ENCODE assay signal across 8 cellular contexts in genomic region chr17:45293413-45294211, GRCh38. TPM values are rescaled to one million over a fixed set of nuclear protein-coding genes. Genes with fewer than 3 reads are reported as not detected.
DNase-seq lines count a peak whose midpoint lies in the region; ATAC-seq, FAIRE-seq and TF ChIP-seq lines count a peak whose summit lies in the region.

No MANE protein-coding gene starts in this region.

- DNase-seq in activated effector memory CD4-positive, alpha-beta T cell treated with anti-CD3 and anti-CD28 coated beads, Interleukin-2, amount 50 U/mL, for 16 hours = peak; percentile 68
- DNase-seq in activated effector memory CD4-positive, alpha-beta T cell treated with Interleukin-2 at 50 U/mL for 16 hours = no peak
- DNase-seq in RKO (ENCODE audit: low spot score) = peak; percentile 82
- DNase-seq in HepG2 (ENCODE audit: low spot score) = peak; percentile 58
- no peak for DNase-seq in stimulated activated naive CD8-positive, alpha-beta T cell treated with anti-CD3 and anti-CD28 coated beads, Interleukin-15, amount 100 ng/mL, for 72 hours
- DNase-seq in NCI-H2029 treated with DMSO at 0.1 percent for 48 hours (lab: John Stamatoyannopoulos, UW) = no peak
- no peak for DNase-seq in NCI-H128 (lab: John Stamatoyannopoulos, UW; ENCODE audit: unreplicated experiment)

- peak; percentile 65 for ATAC-seq in HepG2
- peak; percentile 64 for ATAC-seq in stimulated activated naive CD8-positive, alpha-beta T cell treated with anti-CD3 and anti-CD28 coated beads, Interleukin-15, amount 100 ng/mL, for 72 hours

- H3K27me3 ChIP-seq in HepG2 (ENCODE audit: control insufficient read depth in 1 of 2, insufficient read depth in 2 of 2, low read length in 2 of 2) = no peaks in the 10 kb centered on the region

- peak overlapping the region; percentile 38 for H3K4me2 ChIP-seq in HepG2 (ENCODE audit: low read depth, low read length)

- no peak overlapping the region for H3K4me3 ChIP-seq in HepG2 (replicated peaks in 1 of 3; ENCODE audit: insufficient read depth in 1 of 3, low read depth in 2 of 3, low read length in 3 of 3)

- H3K4me3 Mint-ChIP-seq in stimulated activated naive CD8-positive, alpha-beta T cell treated with anti-CD3 and anti-CD28 coated beads, Interleukin-15, amount 100 ng/mL, for 72 hours = no peak overlapping the region

- TF ChIP-seq POLR2A in HepG2 (IDR thresholded peaks at IDR 0.05; ENCODE audit: insufficient read depth in 1 of 2, low read depth in 2 of 2, low read length in 2 of 2) = no peak

- no peaks in the 10 kb centered on the region for H3K27me3 Mint-ChIP-seq in stimulated activated naive CD8-positive, alpha-beta T cell treated with anti-CD3 and anti-CD28 coated beads, Interleukin-15, amount 100 ng/mL, for 72 hours

- intact Hi-C loops in HepG2 (cut with micrococcal nuclease; ENCODE audit: unreplicated experiment) = no loop called here

- peaks cover 4 to 18% of the 10 kb centered on the region in 2 experiments for H3K36me3 ChIP-seq in HepG2 (replicated peaks in 1 of 2; ENCODE audit: control insufficient read depth in 1 of 2, insufficient read depth in 2 of 2, low read length in 2 of 2)

- POLR2A ChIA-PET in HepG2 (lab: Yijun Ruan, JAX) = interaction anchor here (1.0 to 4.5 kb wide), 6 partner anchors 13 to 144 kb away, joined by 3 to 28 read pairs (median 4); partner anchors contain the start of gene MAP3K14

- H3K9me3 ChIP-seq in HepG2 (ENCODE audit: low read length) = no peaks in the 10 kb centered on the region

- peak; percentile 45 for TF ChIP-seq CTCF in HepG2 (CRISPR knock-in tag; IDR thresholded peaks at IDR 0.05)

- peak; percentile 81 for FAIRE-seq in HepG2 (lab: Jason Lieb, UNC)

- peak overlapping the region; percentile 67 for H3K27ac ChIP-seq in cingulate gyrus (ENCODE audit: low read depth, low read length)
- H3K27ac ChIP-seq in HepG2 (ENCODE audit: extremely low read length, insufficient read depth, low read length) = peak overlapping the region; percentile 30

- no TSS peak for BruUV-seq in HepG2 (replicated peaks; lab: Mats Ljungman, UMichigan)

- peaks cover 19% of the 10 kb centered on the region for H3K79me2 ChIP-seq in HepG2 (ENCODE audit: insufficient read depth, low read length)

- peaks cover 27% of the 10 kb centered on the region for H3K4me1 ChIP-seq in HepG2 (ENCODE audit: insufficient read depth, low read length)

- H3K9ac ChIP-seq in HepG2 (ENCODE audit: insufficient read depth, low read depth, low read length) = no peak overlapping the region

- H3K4me1 Mint-ChIP-seq in stimulated activated naive CD8-positive, alpha-beta T cell treated with anti-CD3 and anti-CD28 coated beads, Interleukin-15, amount 100 ng/mL, for 72 hours = peaks cover 87% of the 10 kb centered on the region

- no peak for TF ChIP-seq RAD21 in HepG2 (CRISPR knock-in tag; IDR thresholded peaks at IDR 0.05)

- no peaks in the 10 kb centered on the region for H3K9me3 Mint-ChIP-seq in stimulated activated naive CD8-positive, alpha-beta T cell treated with anti-CD3 and anti-CD28 coated beads, Interleukin-15, amount 100 ng/mL, for 72 hours

- H3K27ac Mint-ChIP-seq in stimulated activated naive CD8-positive, alpha-beta T cell treated with anti-CD3 and anti-CD28 coated beads, Interleukin-15, amount 100 ng/mL, for 72 hours = peak overlapping the region; percentile 74 to 80

- CTCF ChIA-PET in HepG2 (lab: Yijun Ruan, JAX; ENCODE audit: low intra/inter-chr PET ratio, low total read pairs) = interaction anchor here (1.2 kb wide), 1 partner anchor 92 kb away, joined by 3 read pairs; no protein-coding TSS in a partner anchor

- no peaks in the 10 kb centered on the region for H4K20me1 ChIP-seq in HepG2 (ENCODE audit: insufficient read depth, low read length)

- TF ChIP-seq EP300 in HepG2 (IDR thresholded peaks at IDR 0.05; ENCODE audit: low read depth in 2 of 2, low read length in 2 of 2) (no peak), HepG2 (CRISPR knock-in tag; IDR thresholded peaks at IDR 0.05; ENCODE audit: borderline replicate concordance) (no peak)

- in situ Hi-C loops in HepG2 (cut with HindIII; ENCODE audit: extremely low pct_ligation_motif_present, low pct_unique_long_range_greater_than_20kb) = no loop called here

- no peak overlapping the region for H2AFZ ChIP-seq in HepG2 (ENCODE audit: low read length)

- 48% methylated on average over 10 of the region's 10 CpGs for WGBS in HepG2 (ENCODE audit: low lambda C conversion rate)

TF ChIP-seq in HepG2, 621 proteins besides CTCF, POLR2A, EP300 and RAD21 (continues in another document):
- TF ChIP-seq CC2D1A (CRISPR knock-in tag; IDR thresholded peaks at IDR 0.05) (no peak), CSRNP2 (CRISPR knock-in tag; conservative IDR thresholded peaks at IDR 0.05; ENCODE audit: low read depth) (no peak)
- TF ChIP-seq, protein P1, sequence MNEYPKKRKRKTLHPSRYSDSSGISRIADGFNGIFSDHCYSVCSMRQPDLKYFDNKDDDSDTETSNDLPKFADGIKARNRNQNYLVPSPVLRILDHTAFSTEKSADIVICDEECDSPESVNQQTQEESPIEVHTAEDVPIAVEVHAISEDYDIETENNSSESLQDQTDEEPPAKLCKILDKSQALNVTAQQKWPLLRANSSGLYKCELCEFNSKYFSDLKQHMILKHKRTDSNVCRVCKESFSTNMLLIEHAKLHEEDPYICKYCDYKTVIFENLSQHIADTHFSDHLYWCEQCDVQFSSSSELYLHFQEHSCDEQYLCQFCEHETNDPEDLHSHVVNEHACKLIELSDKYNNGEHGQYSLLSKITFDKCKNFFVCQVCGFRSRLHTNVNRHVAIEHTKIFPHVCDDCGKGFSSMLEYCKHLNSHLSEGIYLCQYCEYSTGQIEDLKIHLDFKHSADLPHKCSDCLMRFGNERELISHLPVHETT (CRISPR knock-in tag; conservative IDR thresholded peaks at IDR 0.05) = no peak

RNA-seq across cellular contexts. Expression of gene MAP3K14, which starts 23.2 kb away (rescaled TPM):
- 1.2 and 2.6 TPM in 2 replicates for total RNA-seq in HepG2 (2016; rRNA removed; fragmentation: Illumina TruSeq; extraction: Trizol)
- 2.1 and 2.5 TPM in 2 replicates for total RNA-seq in HepG2 (2016; cell fraction: cytosol; rRNA removed; fragmentation: Illumina TruSeq; extraction: Trizol; ENCODE audit: low read depth)
- total RNA-seq in HepG2 (2016; cell fraction: insoluble cytoplasmic fraction; rRNA removed; fragmentation: Illumina TruSeq; extraction: Trizol) = 1.1 and 2.6 TPM in 2 replicates
- 2.1 and 2.4 TPM in 2 replicates for total RNA-seq in HepG2 (2016; cell fraction: membrane; rRNA removed; fragmentation: Illumina TruSeq; extraction: Trizol)
- total RNA-seq in HepG2 (2016; cell fraction: nucleus; rRNA removed; fragmentation: Illumina TruSeq; extraction: Trizol) = 3.1 and 3.3 TPM in 2 replicates
- polyA plus RNA-seq in HepG2 (2011; rRNA removed) = 2.6 and 4.0 TPM in 2 replicates
- 1.8 and 2.4 TPM in 2 replicates for polyA plus RNA-seq in HepG2 (2011; cell fraction: cytosol; rRNA removed)
- polyA plus RNA-seq in HepG2 (2011; cell fraction: nucleus; rRNA removed) = 10.1 and 10.7 TPM in 2 replicates
- polyA plus RNA-seq in HepG2 (2012) = 1.6 and 2.1 TPM in 2 replicates
- polyA plus RNA-seq in HepG2 (2016; cell fraction: cytosol; fragmentation: Illumina TruSeq; extraction: Trizol; ENCODE audit: low read depth) = 1.6 and 2.0 TPM in 2 replicates
- polyA plus RNA-seq in HepG2 (2016; cell fraction: insoluble cytoplasmic fraction; fragmentation: Illumina TruSeq; extraction: Trizol; ENCODE audit: low read depth) = 1.3 and 1.9 TPM in 2 replicates
- polyA plus RNA-seq in HepG2 (2016; cell fraction: membrane; fragmentation: Illumina TruSeq; extraction: Trizol; ENCODE audit: low read depth) = 1.6 and 2.3 TPM in 2 replicates
- polyA plus RNA-seq in HepG2 (2016; cell fraction: nucleus; fragmentation: Illumina TruSeq; extraction: Trizol; ENCODE audit: insufficient read depth, low read depth) = 10.6 and 10.8 TPM in 2 replicates
- polyA minus RNA-seq in HepG2 (2011; rRNA and poly(A)+ RNA removed; ENCODE audit: low replicate concordance) = 2.2 and 7.2 TPM in 2 replicates
- polyA minus RNA-seq in HepG2 (2011; cell fraction: cytosol; rRNA and poly(A)+ RNA removed) = 0.40 and 0.44 TPM in 2 replicates
- polyA minus RNA-seq in HepG2 (2011; cell fraction: nucleus; rRNA and poly(A)+ RNA removed) = 3.2 and 3.7 TPM in 2 replicates

RNA-seq across cellular contexts. Expression of gene SPATA32, which starts 31.7 kb away (rescaled TPM):
- not detected in 2 replicates for total RNA-seq in HepG2 (2016; rRNA removed; fragmentation: Illumina TruSeq; extraction: Trizol)
- not detected in 2 replicates for total RNA-seq in HepG2 (2016; cell fraction: cytosol; rRNA removed; fragmentation: Illumina TruSeq; extraction: Trizol; ENCODE audit: low read depth)
- total RNA-seq in HepG2 (2016; cell fraction: insoluble cytoplasmic fraction; rRNA removed; fragmentation: Illumina TruSeq; extraction: Trizol) = not detected in 2 replicates
- total RNA-seq in HepG2 (2016; cell fraction: membrane; rRNA removed; fragmentation: Illumina TruSeq; extraction: Trizol) = not detected in 2 replicates
- not detected in 2 replicates for total RNA-seq in HepG2 (2016; cell fraction: nucleus; rRNA removed; fragmentation: Illumina TruSeq; extraction: Trizol)
- polyA plus RNA-seq in HepG2 (2011; rRNA removed) = not detected in 2 replicates
- polyA plus RNA-seq in HepG2 (2011; cell fraction: cytosol; rRNA removed) = not detected in 2 replicates
- not detected in 2 replicates for polyA plus RNA-seq in HepG2 (2011; cell fraction: nucleus; rRNA removed)
- not detected in 2 replicates for polyA plus RNA-seq in HepG2 (2012)
- not detected in 2 replicates for polyA plus RNA-seq in HepG2 (2016; cell fraction: cytosol; fragmentation: Illumina TruSeq; extraction: Trizol; ENCODE audit: low read depth)
- polyA plus RNA-seq in HepG2 (2016; cell fraction: insoluble cytoplasmic fraction; fragmentation: Illumina TruSeq; extraction: Trizol; ENCODE audit: low read depth) = not detected in 2 replicates
- polyA plus RNA-seq in HepG2 (2016; cell fraction: membrane; fragmentation: Illumina TruSeq; extraction: Trizol; ENCODE audit: low read depth) = not detected in 2 replicates
- not detected in 2 replicates for polyA plus RNA-seq in HepG2 (2016; cell fraction: nucleus; fragmentation: Illumina TruSeq; extraction: Trizol; ENCODE audit: insufficient read depth, low read depth)
- polyA minus RNA-seq in HepG2 (2011; rRNA and poly(A)+ RNA removed; ENCODE audit: low replicate concordance) = not detected in 2 replicates
- polyA minus RNA-seq in HepG2 (2011; cell fraction: cytosol; rRNA and poly(A)+ RNA removed) = not detected in 2 replicates
- not detected in 2 replicates for polyA minus RNA-seq in HepG2 (2011; cell fraction: nucleus; rRNA and poly(A)+ RNA removed)

Comparison
In these comparisons a context has a peak if more than half of its experiments do, and no peak if none do; other contexts are left out.
1. DNase-seq: peak in activated effector memory CD4-positive, alpha-beta T cell treated with anti-CD3 and anti-CD28 coated beads, Interleukin-2, amount 50 U/mL, for 16 hours (single experiment), RKO (single experiment) and HepG2 (single experiment); none in activated effector memory CD4-positive, alpha-beta T cell treated with Interleukin-2 at 50 U/mL for 16 hours (single experiment), stimulated activated naive CD8-positive, alpha-beta T cell treated with anti-CD3 and anti-CD28 coated beads, Interleukin-15, amount 100 ng/mL, for 72 hours (0 of 2), NCI-H2029 treated with DMSO at 0.1 percent for 48 hours (single experiment) and NCI-H128 (single experiment).